In genomic region chr14:39184628-39185255, GRCh38 we compare ENCODE assay signal across 1 cellular context.
TF ChIP-seq lines count a peak whose summit lies in the region.

No MANE protein-coding gene starts in this region.

TF ChIP-seq in HepG2, 621 proteins besides CTCF, POLR2A, EP300 and RAD21 (continued from another document):
- TF ChIP-seq NFKB2 (CRISPR knock-in tag; IDR thresholded peaks at IDR 0.05; ENCODE audit: borderline replicate concordance) (peak; percentile 38; the same call in 1 of the 2 replicates), EHMT2 (IDR thresholded peaks at IDR 0.05; ENCODE audit: borderline replicate concordance, low read depth, low read length) (no peak), NPAS2 (CRISPR knock-in tag; IDR thresholded peaks at IDR 0.05; ENCODE audit: borderline replicate concordance) (no peak), ZNF780A (CRISPR knock-in tag; IDR thresholded peaks at IDR 0.05) (no peak), KDM5A (IDR thresholded peaks at IDR 0.05; ENCODE audit: borderline replicate concordance, low read length) (no peak), PCBP1 (IDR thresholded peaks at IDR 0.05; ENCODE audit: borderline replicate concordance, low read depth, low read length) (no peak), BRCA1 (CRISPR knock-in tag; IDR thresholded peaks at IDR 0.05) (no peak), PPARG (CRISPR knock-in tag; conservative IDR thresholded peaks at IDR 0.05) (no peak; the same call in 1 of the 2 replicates), FOXJ3 (CRISPR knock-in tag; IDR thresholded peaks at IDR 0.05; ENCODE audit: borderline replicate concordance) (no peak), SKI (IDR thresholded peaks at IDR 0.05; ENCODE audit: partially characterized antibody) (no peak), ASH2L (IDR thresholded peaks at IDR 0.05; ENCODE audit: insufficient read length, low read depth, low read length) (peak; percentile 15), ZNF614 (CRISPR knock-in tag; IDR thresholded peaks at IDR 0.05; ENCODE audit: borderline replicate concordance) (no peak), HNRNPH1 (optimal IDR thresholded peaks at IDR 0.05; ENCODE audit: low read depth, low read length) (no peak), SP5 (CRISPR knock-in tag; IDR thresholded peaks at IDR 0.05; ENCODE audit: borderline replicate concordance, low read depth) (no peak), ZNF512 (CRISPR knock-in tag; IDR thresholded peaks at IDR 0.05) (no peak), AHDC1 (CRISPR knock-in tag; IDR thresholded peaks at IDR 0.05; ENCODE audit: borderline replicate concordance) (no peak)
